ENCODE assay signal across 13 cellular contexts in the genomic region with DNA sequence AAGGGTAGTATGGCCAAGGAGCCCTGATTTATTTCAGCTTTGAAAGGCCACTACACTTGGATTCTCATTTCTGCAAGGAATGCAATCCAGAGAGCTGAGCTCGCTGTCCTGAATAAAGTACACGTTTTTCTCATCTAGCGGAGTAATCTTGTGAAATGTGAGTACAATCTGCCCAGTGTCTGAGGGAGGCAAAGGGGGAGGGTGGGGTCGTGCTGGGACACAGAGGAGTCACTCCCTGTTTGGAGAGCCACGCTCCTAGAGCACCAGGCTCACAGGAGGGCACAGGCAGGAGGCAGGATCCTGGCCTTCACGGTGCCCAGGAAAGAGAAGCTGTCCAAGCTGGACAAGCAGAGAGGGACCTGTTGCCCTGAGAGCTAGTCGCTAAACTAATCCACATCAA. TPM values are rescaled to one million over a fixed set of nuclear protein-coding genes. Genes with fewer than 3 reads are reported as not detected.
DNase-seq lines count a peak whose midpoint lies in the region; ATAC-seq and TF ChIP-seq lines count a peak whose summit lies in the region.
"Had no signal": no experiment of that assay in that cellular context is flagged by ENCODE, and none has a peak within 500 bp of the region (broad histone marks: within the 10 kb centered on the region; RNA-seq: fewer than 3 reads in every experiment).

No MANE protein-coding gene starts in this region.

- H3K9me3 ChIP-seq in subcutaneous abdominal adipose tissue (ENCODE audit: control insufficient read depth in 5 of 5, low read length in 5 of 5), result peaks cover 0 to under 1% (median 0%) of the 10 kb centered on the region in 5 donors

- no peak overlapping the region for H3K4me3 Mint-ChIP-seq in chondrocyte (ENCODE audit: unreplicated experiment)
- H3K4me3 Mint-ChIP-seq: memory B cell had no signal

- in situ Hi-C loops in KBM-7 (cut with MboI; ENCODE audit: low pct_unique_long_range_greater_than_20kb, low sequenced_read_pairs), result no loop called here

- H3K27me3 ChIP-seq in subcutaneous abdominal adipose tissue (ENCODE audit: control insufficient read depth in 5 of 5, insufficient read depth in 4 of 5, low read length in 5 of 5), result no peaks in the 10 kb centered on the region

- peak overlapping the region in 2 of 5 donors; percentile 13 to 20 for H3K9ac ChIP-seq in subcutaneous abdominal adipose tissue (ENCODE audit: low read length in 5 of 5)

- H3K27ac Mint-ChIP-seq in chondrocyte (ENCODE audit: unreplicated experiment), result peak overlapping the region; percentile 52
- H3K27ac Mint-ChIP-seq: memory B cell had no signal

- no peaks in the 10 kb centered on the region for H3K27me3 Mint-ChIP-seq in chondrocyte (ENCODE audit: low read depth)
- H3K27me3 Mint-ChIP-seq: memory B cell had no signal

- H3K4me1 Mint-ChIP-seq in chondrocyte (ENCODE audit: low read depth), result peaks cover 51% of the 10 kb centered on the region

- ATAC-seq in left lobe of liver, result peak; percentile 52
- ATAC-seq in GM21723 (IDR thresholded peaks at IDR 0.05; ENCODE audit: unreplicated experiment), result no peak
- ATAC-seq in GM18909 (IDR thresholded peaks at IDR 0.05; ENCODE audit: poor library complexity, unreplicated experiment), result no peak
- no peak for ATAC-seq in GM18520 (IDR thresholded peaks at IDR 0.05; ENCODE audit: unreplicated experiment)

- TF ChIP-seq CTCF in chondrocyte (IDR thresholded peaks at IDR 0.05), result no peak

- H3K4me1 ChIP-seq in subcutaneous abdominal adipose tissue (ENCODE audit: control insufficient read depth in 5 of 5, insufficient read depth in 5 of 5, low read length in 5 of 5), result peaks cover 5 to 30% (median 26%) of the 10 kb centered on the region in 5 donors

- peak overlapping the region; percentile 68 for H3K27ac ChIP-seq in subcutaneous abdominal adipose tissue (ENCODE audit: low read depth, low read length)

- DNase-seq in HuH-7 (ENCODE audit: low spot score) (peak; percentile 23), chondrocyte (ENCODE audit: low spot score) (no peak), left lobe of liver (ENCODE audit: low spot score) (no peak), KBM-7 (no peak)
- DNase-seq: activated effector memory CD4-positive, alpha-beta T cell treated with Interleukin-2 at 50 U/mL for 16 hours; stimulated activated CD4-positive, alpha-beta T cell treated with anti-CD3 and anti-CD28 coated beads, Interleukin-1b, Interleukin-23, amount 100 ng/mL, for 48 hours had no signal

- peak overlapping the region in 1 of 5 donors; percentile 7 for H3K4me3 ChIP-seq in subcutaneous abdominal adipose tissue (ENCODE audit: low read depth in 1 of 5, low read length in 5 of 5)

- peaks cover 5% of the 10 kb centered on the region for H3K9me3 Mint-ChIP-seq in chondrocyte (ENCODE audit: low read depth)
- H3K9me3 Mint-ChIP-seq: memory B cell had no signal

- no peaks in the 10 kb centered on the region for H3K36me3 ChIP-seq in subcutaneous abdominal adipose tissue (ENCODE audit: control insufficient read depth in 5 of 5, insufficient read depth in 5 of 5, low read length in 5 of 5)

- H3K36me3 Mint-ChIP-seq in chondrocyte (ENCODE audit: low read depth), result no peaks in the 10 kb centered on the region

RNA-seq across cellular contexts. Expression of gene IFNK, which starts 51.0 kb away (rescaled TPM):
- total RNA-seq in chondrocyte, result not detected in 3 replicates
- not detected for total RNA-seq in left lobe of liver
- total RNA-seq: NCI-H460, urinary bladder had no signal

RNA-seq across cellular contexts. Expression of gene MOB3B, which starts 56.5 kb away (rescaled TPM):
- total RNA-seq in chondrocyte (2.4 to 3.8 TPM (median 3.7 TPM) in 3 replicates), left lobe of liver (0.91 TPM)
